1 cellular context compared by ENCODE assay signal in genomic region chr13:74306496-74306895, GRCh38.
TF ChIP-seq lines count a peak whose summit lies in the region.

No MANE protein-coding gene starts in this region.

TF ChIP-seq in HEK293T, 16 proteins besides CTCF, POLR2A, EP300 and RAD21 (continued from another document):
- TF ChIP-seq CTBP1 (IDR thresholded peaks at IDR 0.05; ENCODE audit: borderline replicate concordance) = peak; percentile 10; the same call in 1 of the 2 replicates
